7 cellular contexts compared by ENCODE assay signal in the genomic region with DNA sequence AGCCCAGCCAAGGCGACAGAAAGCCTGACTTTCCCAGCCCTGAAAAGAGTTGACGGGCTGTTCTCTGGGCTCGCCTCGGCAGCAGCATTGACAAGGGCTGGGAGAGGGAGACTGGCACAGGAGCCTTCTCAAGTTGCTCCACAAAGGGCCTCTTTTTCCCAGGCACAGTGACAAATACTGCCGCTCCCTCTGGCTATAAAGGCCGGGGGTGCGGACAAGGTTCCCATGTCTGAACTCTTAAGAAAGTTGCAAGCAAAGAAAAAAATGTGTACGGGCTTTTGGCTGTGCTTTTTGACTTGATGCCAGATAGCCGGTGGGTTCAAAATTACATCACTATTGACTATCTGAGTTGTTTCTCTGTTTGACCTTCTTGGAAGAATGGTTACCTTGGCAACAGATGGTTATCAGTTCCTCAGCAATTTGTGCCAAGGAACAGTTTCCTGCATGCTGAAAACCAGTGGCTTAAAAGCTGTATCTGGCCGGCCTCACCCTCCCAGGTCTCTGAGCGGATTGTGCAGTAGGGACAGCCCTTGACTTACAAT.
DNase-seq lines count a peak whose midpoint lies in the region; ATAC-seq and TF ChIP-seq lines count a peak whose summit lies in the region.

No MANE protein-coding gene starts in this region.

- POLR2A ChIA-PET in IMR-90 (lab: Charles Lee; ENCODE audit: unreplicated experiment), result no interaction called here

- no peak overlapping the region for H4K91ac ChIP-seq in IMR-90 (ENCODE audit: insufficient read depth, low read depth, low read length)

- no peak overlapping the region for H4K8ac ChIP-seq in IMR-90 (ENCODE audit: low read depth in 2 of 2, low read length in 2 of 2)

- H2BK120ac ChIP-seq in IMR-90 (ENCODE audit: low read depth, low read length), result no peak overlapping the region

- no peaks in the 10 kb centered on the region for H3K36me3 ChIP-seq in IMR-90 (ENCODE audit: control insufficient read depth, insufficient read depth, low read length)

- no TSS peak for BruUV-seq in IMR-90 (replicated peaks; lab: Mats Ljungman, UMichigan)

- no peaks in the 10 kb centered on the region for H3K79me1 ChIP-seq in IMR-90 (ENCODE audit: low read depth in 1 of 2, low read length in 2 of 2)

- dilution Hi-C loops in IMR-90 (cut with HindIII; ENCODE audit: low sequenced_read_pairs, unreplicated experiment), result no loop called here

- in situ Hi-C loops in IMR-90 (cut with MboI; ENCODE audit: low sequenced_read_pairs), result no loop called here

- ATAC-seq in IMR-90 (ENCODE audit: low read depth), result peak; percentile 30; the same call in 1 of the 2 replicates
- no peak for ATAC-seq in GM21526 (IDR thresholded peaks at IDR 0.05; ENCODE audit: low FRiP score, unreplicated experiment)

- no peak overlapping the region for H4K5ac ChIP-seq in IMR-90 (ENCODE audit: low read depth, low read length)

- CTCF ChIA-PET in IMR-90 (lab: Yijun Ruan, JAX), result no interaction called here

- no peak overlapping the region for H3K9ac ChIP-seq in IMR-90 (ENCODE audit: low read depth, low read length)

- DNase-seq in IMR-90 (peak; percentile 74), astrocyte of the hippocampus (ENCODE audit: low read depth, low spot score) (peak; percentile 94), iris pigment epithelial cell (ENCODE audit: low read depth) (peak; percentile 96), NOMO-1 (lab: John Stamatoyannopoulos, UW; ENCODE audit: unreplicated experiment in 2 of 2) (no peak)
- DNase-seq in stimulated activated CD4-positive, alpha-beta T cell treated with anti-CD3 and anti-CD28 coated beads, Interleukin-2, amount 100 ng/mL, for 24 hours, result no peak

- H2AK5ac ChIP-seq in IMR-90 (ENCODE audit: low read depth, low read length), result no peak overlapping the region

- no peak overlapping the region for H3K23ac ChIP-seq in IMR-90 (ENCODE audit: low read depth, low read length)

- no peak overlapping the region for H3K14ac ChIP-seq in IMR-90 (replicated peaks; ENCODE audit: low read depth, low read length)

- intact Hi-C loops in IMR-90 (cut with micrococcal nuclease), result no loop called here

- H3K4ac ChIP-seq in IMR-90 (ENCODE audit: low read depth, low read length), result 0 out of 2 replicates have a peak overlapping the region, but pooled peaks have one; percentile 16

- H3K27ac ChIP-seq in IMR-90 (ENCODE audit: insufficient read depth, low read length) (no peak overlapping the region), temporal lobe (ENCODE audit: low read depth, low read length) (peak overlapping the region; percentile 10)

- H3K4me2 ChIP-seq in IMR-90 (ENCODE audit: low read depth, low read length), result no peak overlapping the region

- no peak overlapping the region for H2BK15ac ChIP-seq in IMR-90 (ENCODE audit: low read depth, low read length)

- H3K56ac ChIP-seq in IMR-90 (ENCODE audit: extremely low read depth, insufficient read depth, low read length), result no peak overlapping the region

- no peaks in the 10 kb centered on the region for H3K9me3 ChIP-seq in IMR-90 (ENCODE audit: control insufficient read depth, insufficient read depth, low read length)

- no peaks in the 10 kb centered on the region for H3K9me1 ChIP-seq in IMR-90 (ENCODE audit: insufficient read depth, low read length)

- H3K4me1 ChIP-seq in IMR-90 (ENCODE audit: control insufficient read depth, insufficient read depth, low read length), result peaks cover 10% of the 10 kb centered on the region; the same call in 1 of the 2 replicates

- no peak overlapping the region for H2AK9ac ChIP-seq in IMR-90 (replicated peaks; ENCODE audit: low read depth, low read length, poor library complexity)

- no peak for TF ChIP-seq RAD21 in IMR-90 (IDR thresholded peaks at IDR 0.05; ENCODE audit: low read length)

- no peak for TF ChIP-seq CTCF in IMR-90 (conservative IDR thresholded peaks at IDR 0.05; ENCODE audit: low read depth, low read length)

- H3K18ac ChIP-seq in IMR-90 (ENCODE audit: low read depth, low read length), result no peak overlapping the region

- H3K27me3 ChIP-seq in IMR-90 (ENCODE audit: control insufficient read depth, insufficient read depth, low read length), result peaks cover 5% of the 10 kb centered on the region

- peak overlapping the region; percentile 1 for H2AFZ ChIP-seq in IMR-90 (replicated peaks; ENCODE audit: low read length, poor library complexity)

- WGBS in IMR-90 (ENCODE audit: extremely low coverage in 2 of 2, insufficient read length in 1 of 2), 2 experiments, result 18% methylated on average over 4 of the region's 11 CpGs; no CpG with 5 or more reads in 1 of the 2 experiments

- H3K4me3 ChIP-seq in IMR-90 (ENCODE audit: insufficient read depth, low read depth, low read length), result no peak overlapping the region

- TF ChIP-seq POLR2A in IMR-90 (IDR thresholded peaks at IDR 0.05; ENCODE audit: low read depth, low read length), result no peak

- no peak overlapping the region for H2BK20ac ChIP-seq in IMR-90 (ENCODE audit: low read depth, low read length)

- no peak overlapping the region for H2BK5ac ChIP-seq in IMR-90 (ENCODE audit: low read depth, low read length, poor library complexity, severe bottlenecking)

- no peaks in the 10 kb centered on the region for H4K20me1 ChIP-seq in IMR-90 (ENCODE audit: insufficient read depth, low read length)

TF ChIP-seq in IMR-90, 13 proteins besides CTCF, POLR2A, EP300 and RAD21:
- TF ChIP-seq RCOR1 (IDR thresholded peaks at IDR 0.05; ENCODE audit: insufficient replicate concordance, low read length) (no peak), MAZ (IDR thresholded peaks at IDR 0.05; ENCODE audit: borderline replicate concordance, low read depth, low read length) (no peak), NFE2L2 (IDR thresholded peaks at IDR 0.05; ENCODE audit: low read depth, low read length) (no peak), MXI1 (IDR thresholded peaks at IDR 0.05; ENCODE audit: borderline replicate concordance, low read depth, low read length) (no peak), RFX5 (IDR thresholded peaks at IDR 0.05; ENCODE audit: low read depth, low read length) (no peak), MAFK (IDR thresholded peaks at IDR 0.05; ENCODE audit: low read depth, low read length) (no peak), CEBPB (IDR thresholded peaks at IDR 0.05; ENCODE audit: low read depth, low read length) (no peak), FOS (IDR thresholded peaks at IDR 0.05; ENCODE audit: low read depth, low read length) (no peak), ELK1 (IDR thresholded peaks at IDR 0.05; ENCODE audit: borderline replicate concordance, low read depth, low read length) (no peak), SMC3 (IDR thresholded peaks at IDR 0.05; ENCODE audit: low read depth, low read length) (no peak), BHLHE40 (IDR thresholded peaks at IDR 0.05; ENCODE audit: low read depth, low read length) (no peak), CHD1 (IDR thresholded peaks at IDR 0.05; ENCODE audit: low read depth, low read length) (no peak)
- TF ChIP-seq, protein P1, sequence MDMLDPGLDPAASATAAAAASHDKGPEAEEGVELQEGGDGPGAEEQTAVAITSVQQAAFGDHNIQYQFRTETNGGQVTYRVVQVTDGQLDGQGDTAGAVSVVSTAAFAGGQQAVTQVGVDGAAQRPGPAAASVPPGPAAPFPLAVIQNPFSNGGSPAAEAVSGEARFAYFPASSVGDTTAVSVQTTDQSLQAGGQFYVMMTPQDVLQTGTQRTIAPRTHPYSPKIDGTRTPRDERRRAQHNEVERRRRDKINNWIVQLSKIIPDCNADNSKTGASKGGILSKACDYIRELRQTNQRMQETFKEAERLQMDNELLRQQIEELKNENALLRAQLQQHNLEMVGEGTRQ (IDR thresholded peaks at IDR 0.05; ENCODE audit: low read depth, low read length), result no peak

Comparison
In these comparisons a context has a peak if more than half of its experiments do, and no peak if none do; other contexts are left out.
1. DNase-seq: peak in IMR-90 (single experiment), astrocyte of the hippocampus (single experiment) and iris pigment epithelial cell (single experiment); none in stimulated activated CD4-positive, alpha-beta T cell treated with anti-CD3 and anti-CD28 coated beads, Interleukin-2, amount 100 ng/mL, for 24 hours (0 of 2) and NOMO-1 (0 of 2).